In the genomic region with DNA sequence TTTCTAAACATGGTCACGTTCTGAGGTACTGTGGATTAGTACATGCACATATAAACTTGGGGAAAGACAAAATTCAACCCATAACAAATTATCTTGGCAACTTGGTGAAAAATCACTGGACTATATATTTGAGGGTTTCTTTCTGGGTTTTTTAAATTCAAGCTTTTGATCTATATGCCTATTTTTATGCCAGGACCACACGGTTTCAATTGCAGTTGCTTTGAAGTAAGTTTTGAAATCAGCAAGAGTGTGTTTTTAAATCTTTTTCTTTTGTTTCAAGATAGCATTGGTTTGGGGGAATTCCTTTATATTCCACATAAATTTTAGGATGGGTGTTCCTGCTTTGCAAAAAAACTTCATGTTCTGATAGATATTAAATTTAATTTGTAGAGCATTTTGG, we compare ENCODE assay signal across 24 cellular contexts.
"Had no signal": no experiment of that assay in that cellular context is flagged by ENCODE, and none has a peak within 500 bp of the region (broad histone marks: within the 10 kb centered on the region; RNA-seq: fewer than 3 reads in every experiment).

No MANE protein-coding gene starts in this region.

- H3K27me3 ChIP-seq: dorsolateral prefrontal cortex, esophagus muscularis mucosa, gastrocnemius medialis, heart right ventricle, left lung had no signal

- DNase-seq: dermis blood vessel endothelial cell; dorsolateral prefrontal cortex; effector CD4-positive, alpha-beta T cell; effector memory CD4-positive, alpha-beta T cell; foreskin fibroblast; foreskin melanocyte; gastrocnemius medialis; glutamatergic neuron; head of caudate nucleus; heart right ventricle; hippocampal formation; left cardiac atrium; left lung; left ventricle myocardium superior; lower lobe of right lung; mesenchymal stem cell; mucosa of descending colon; naive B cell had no signal

- FAIRE-seq: colon, endothelial cell of umbilical vein, islet of Langerhans, keratinocyte had no signal

- ATAC-seq: gastrocnemius medialis, heart right ventricle, left cardiac atrium, left lung, left ventricle myocardium superior, lower lobe of right lung, mucosa of descending colon had no signal

- H3K4me1 ChIP-seq: esophagus muscularis mucosa, gastrocnemius medialis, heart right ventricle, left lung, lower lobe of right lung had no signal

- H3K9me3 ChIP-seq: esophagus muscularis mucosa, gastrocnemius medialis, lower lobe of right lung, mucosa of descending colon had no signal

- H3K36me3 ChIP-seq: esophagus muscularis mucosa, gastrocnemius medialis, heart right ventricle, left lung, lower lobe of right lung had no signal

- H3K4me3 ChIP-seq: coronary artery, dorsolateral prefrontal cortex, esophagus muscularis mucosa, gastrocnemius medialis, heart right ventricle, left lung, lower lobe of right lung, mucosa of descending colon had no signal

- H3K27ac ChIP-seq: coronary artery, dorsolateral prefrontal cortex, esophagus muscularis mucosa, gastrocnemius medialis, heart right ventricle, left lung, lower lobe of right lung had no signal
